ENCODE assay signal across 1 cellular context in the genomic region with DNA sequence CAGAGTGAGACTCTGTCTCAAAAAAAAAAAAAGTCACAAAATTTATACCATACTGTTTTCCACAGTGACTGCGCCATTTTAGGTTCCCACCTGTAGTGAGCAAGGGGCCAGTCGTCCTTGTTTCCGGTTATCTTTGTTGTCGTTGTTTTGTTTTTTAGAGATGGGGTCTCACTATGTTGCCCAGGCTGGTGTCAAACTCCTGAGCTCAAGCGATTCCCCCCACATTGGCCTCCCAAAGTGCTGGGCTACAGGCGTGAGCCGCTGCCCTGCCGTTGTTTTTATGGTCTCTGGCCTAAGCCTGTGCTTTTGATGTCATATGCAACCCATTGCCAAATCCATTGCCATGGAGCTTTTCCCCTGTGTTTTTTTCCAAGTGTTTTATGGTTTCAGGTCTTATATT.
TF ChIP-seq lines count a peak whose summit lies in the region.

No MANE protein-coding gene starts in this region.

TF ChIP-seq in HepG2, 621 proteins besides CTCF, POLR2A, EP300 and RAD21:
- TF ChIP-seq ZNF251 (CRISPR knock-in tag; IDR thresholded peaks at IDR 0.05), result no peak
- peak; percentile 70; the same call in 1 of the 2 replicates for TF ChIP-seq ZNF121 (CRISPR knock-in tag; IDR thresholded peaks at IDR 0.05)
